38 cellular contexts compared by ENCODE assay signal in genomic region chr15:66587020-66587419, GRCh38. TPM values are rescaled to one million over a fixed set of nuclear protein-coding genes. Genes with fewer than 3 reads are reported as not detected.
"Had no signal": no experiment of that assay in that cellular context is flagged by ENCODE, and none has a peak within 500 bp of the region (broad histone marks: within the 10 kb centered on the region; RNA-seq: fewer than 3 reads in every experiment).

No MANE protein-coding gene starts in this region.

- H3K4me1 ChIP-seq: adrenal gland, body of pancreas, breast epithelium had no signal

- H3K27ac ChIP-seq: adrenal gland, body of pancreas, brain microvascular endothelial cell, breast epithelium, VCaP had no signal

- DNase-seq: activated B cell treated with CpG ODN at 0.5 μM for 24 hours; activated CD4-positive, alpha-beta memory T cell treated with anti-CD3 and anti-CD28 coated beads, Interleukin-2, amount 10 ng/mL, durations not matched to agents 7 days and 5 days; activated CD4-positive, alpha-beta T cell treated with anti-CD3 and anti-CD28 coated beads for 1 hour; activated CD4-positive, alpha-beta T cell treated with anti-CD3 and anti-CD28 coated beads for 36 hours; activated CD4-positive, alpha-beta T cell treated with anti-CD3 and anti-CD28 coated beads for 48 hours; activated CD4-positive, alpha-beta T cell treated with anti-CD3 and anti-CD28 coated beads, Interleukin-2, amount 10 ng/mL, durations not matched to agents 7 days and 5 days; activated CD4-positive, alpha-beta T cell treated with anti-CD3 and anti-CD28 coated beads, Interleukin-2, amount 50 U/mL, for 48 hours; activated CD8-positive, alpha-beta memory T cell treated with anti-CD3 and anti-CD28 coated beads for 24 hours; activated CD8-positive, alpha-beta memory T cell treated with anti-CD3 and anti-CD28 coated beads, Interleukin-2, amount 10 ng/mL, durations not matched to agents 7 days and 5 days; activated CD8-positive, alpha-beta memory T cell treated with anti-CD3 and anti-CD28 coated beads, Interleukin-2, amount 50 U/mL, for 48 hours; activated CD8-positive, alpha-beta T cell treated with anti-CD3 and anti-CD28 coated beads, Interleukin-2, amount 10 ng/mL, durations not matched to agents 7 days and 5 days; activated effector memory CD4-positive, alpha-beta T cell treated with anti-CD3 and anti-CD28 coated beads, Interleukin-2, amount 50 U/mL, for 16 hours; activated gamma-delta T cell treated with Interleukin-2 at 50 U/mL for 16 hours; activated naive CD4-positive, alpha-beta T cell; activated naive CD4-positive, alpha-beta T cell treated with anti-CD3 and anti-CD28 coated beads for 36 hours; activated naive CD4-positive, alpha-beta T cell treated with anti-CD3 and anti-CD28 coated beads, Interleukin-2, amount 50 U/mL, for 16 hours; activated naive CD8-positive, alpha-beta T cell treated with anti-CD3 and anti-CD28 coated beads for 36 hours; activated T-cell treated with anti-CD3 and anti-CD28 coated beads, Interleukin-2, amount 50 U/mL, for 1 hour; activated T-cell treated with anti-CD3 and anti-CD28 coated beads, Interleukin-2, amount 50 U/mL, for 4 hours; activated T-cell treated with anti-CD3 and anti-CD28 coated beads, Interleukin-2, amount 50 U/mL, for 72 hours; adrenal gland; amniotic stem cell; aorta; body of pancreas; brain microvascular endothelial cell; central memory CD4-positive, alpha-beta T cell; T-helper 1 cell; T-helper 2 cell; T-helper 9 cell had no signal

- FAIRE-seq: astrocyte, TTC549 had no signal

- H3K9me3 ChIP-seq: adrenal gland, body of pancreas, breast epithelium had no signal

- H3K4me3 ChIP-seq: adrenal gland, body of pancreas, breast epithelium had no signal

- H3K27me3 ChIP-seq: body of pancreas, brain microvascular endothelial cell, breast epithelium had no signal

- H3K36me3 ChIP-seq: adrenal gland, brain microvascular endothelial cell, breast epithelium had no signal

- ATAC-seq: activated CD4-positive, alpha-beta T cell treated with anti-CD3 and anti-CD28 coated beads for 36 hours; activated CD8-positive, alpha-beta memory T cell treated with anti-CD3 and anti-CD28 coated beads, Interleukin-2, amount 10 ng/mL, durations not matched to agents 7 days and 5 days; activated CD8-positive, alpha-beta T cell treated with anti-CD3 and anti-CD28 coated beads, Interleukin-2, amount 10 ng/mL, durations not matched to agents 7 days and 5 days; activated naive CD4-positive, alpha-beta T cell treated with anti-CD3 and anti-CD28 coated beads, Interleukin-2, amount 50 U/mL, for 72 hours; activated T-cell treated with anti-CD3 and anti-CD28 coated beads, Interleukin-2, amount 50 U/mL, for 4 hours; activated T-cell treated with anti-CD3 and anti-CD28 coated beads, Interleukin-2, amount 50 U/mL, for 72 hours; activated T-helper 17 cell treated with anti-CD3 and anti-CD28 coated beads, Interleukin-2, amount 50 U/mL, for 72 hours; body of pancreas had no signal

RNA-seq across cellular contexts. Expression of gene LCTL, which starts 21.2 kb away (rescaled TPM):
- total RNA-seq: activated B cell treated with CpG ODN at 0.5 μM for 24 hours; activated CD4-positive, alpha-beta memory T cell treated with anti-CD3 and anti-CD28 coated beads, Interleukin-2, amount 10 ng/mL, durations not matched to agents 7 days and 5 days; activated CD4-positive, alpha-beta T cell treated with anti-CD3 and anti-CD28 coated beads for 36 hours; activated CD4-positive, alpha-beta T cell treated with anti-CD3 and anti-CD28 coated beads, Interleukin-2, amount 10 ng/mL, durations not matched to agents 7 days and 5 days; activated CD8-positive, alpha-beta memory T cell treated with anti-CD3 and anti-CD28 coated beads, Interleukin-2, amount 10 ng/mL, durations not matched to agents 7 days and 5 days; activated CD8-positive, alpha-beta T cell treated with anti-CD3 and anti-CD28 coated beads, Interleukin-2, amount 10 ng/mL, durations not matched to agents 7 days and 5 days; activated naive CD4-positive, alpha-beta T cell treated with anti-CD3 and anti-CD28 coated beads for 36 hours; activated naive CD4-positive, alpha-beta T cell treated with anti-CD3 and anti-CD28 coated beads, Interleukin-2, amount 50 U/mL, for 72 hours; activated naive CD8-positive, alpha-beta T cell treated with anti-CD3 and anti-CD28 coated beads for 36 hours; activated T-cell treated with anti-CD3 and anti-CD28 coated beads, Interleukin-2, amount 50 U/mL, for 4 hours; activated T-cell treated with anti-CD3 and anti-CD28 coated beads, Interleukin-2, amount 50 U/mL, for 72 hours; activated T-helper 1 cell treated with anti-CD3 and anti-CD28 coated beads, Interleukin-12 subunit alpha, Interleukin-12 subunit beta, Interleukin-2, Interleukin-4 antibody, amounts not matched to agents 30 ng/mL and 10 ng/mL and 1 ng/mL, durations not matched to agents 14 hours and 24 hours and 36 hours; activated T-helper 17 cell treated with anti-CD3 and anti-CD28 coated beads, Interleukin-2, amount 50 U/mL, for 72 hours; adrenal gland; aorta; body of pancreas; breast epithelium; cardiac septum; cerebellum had no signal
- polyA plus RNA-seq: aorta had no signal
